ENCODE assay signal across 7 cellular contexts in genomic region chr14:100065942-100066574, GRCh38. TPM values are rescaled to one million over a fixed set of nuclear protein-coding genes. Genes with fewer than 3 reads are reported as not detected.
DNase-seq lines count a peak whose midpoint lies in the region; ATAC-seq and TF ChIP-seq lines count a peak whose summit lies in the region.

No MANE protein-coding gene starts in this region.

- DNase-seq in KBM-7 (peak; percentile 95), activated T-cell treated with anti-CD3 and anti-CD28 coated beads for 48 hours (ENCODE audit: low read depth) (peak; percentile 72), PC-9 (no peak), D341Med (ENCODE audit: low spot score) (no peak)

- no peaks in the 10 kb centered on the region for H4K20me1 ChIP-seq in PC-9 (ENCODE audit: insufficient read depth)

- H3K79me2 ChIP-seq in PC-9 (ENCODE audit: low read depth): no peaks in the 10 kb centered on the region

- in situ Hi-C loops in KBM-7 (cut with MboI; ENCODE audit: low pct_unique_long_range_greater_than_20kb, low sequenced_read_pairs): no loop called here

- no peaks in the 10 kb centered on the region for H3K9me2 ChIP-seq in PC-9 (ENCODE audit: insufficient read depth)

- peaks cover 24% of the 10 kb centered on the region; the same call in 1 of the 2 replicates for H3F3A ChIP-seq in PC-9 (ENCODE audit: insufficient read depth, low read depth)

- H3K9me3 ChIP-seq in mononuclear cell (ENCODE audit: low read depth, low read length) (no peaks in the 10 kb centered on the region), PC-9 (ENCODE audit: insufficient read depth, low read depth) (no peaks in the 10 kb centered on the region)

- POLR2A ChIA-PET in PC-9 (lab: Charles Lee; ENCODE audit: unreplicated experiment): no interaction called here

- H3K4me1 ChIP-seq in mononuclear cell (ENCODE audit: insufficient read depth, low read length) (peaks cover 92% of the 10 kb centered on the region), urinary bladder (ENCODE audit: insufficient read depth) (no peaks in the 10 kb centered on the region), PC-9 (replicated peaks; ENCODE audit: insufficient read depth) (peaks cover 31% of the 10 kb centered on the region)

- BruUV-seq in PC-9 (replicated peaks; lab: Mats Ljungman, UMichigan): no TSS peak

- ATAC-seq in GM19468 (IDR thresholded peaks at IDR 0.05; ENCODE audit: extremely low read depth, unreplicated experiment): peak; percentile 27

- no peaks in the 10 kb centered on the region for H3K27me3 ChIP-seq in mononuclear cell (ENCODE audit: insufficient read depth, low read length)
- H3K27me3 ChIP-seq in PC-9 (ENCODE audit: insufficient read depth, low read depth): no peaks in the 10 kb centered on the region

- H3K36me3 ChIP-seq in urinary bladder (ENCODE audit: insufficient read depth) (no peaks in the 10 kb centered on the region), PC-9 (ENCODE audit: low read depth) (no peaks in the 10 kb centered on the region)

- H3K4me2 ChIP-seq in PC-9: no peak overlapping the region

- no peak overlapping the region for H2AFZ ChIP-seq in PC-9

- TF ChIP-seq CTCF in PC-9 (conservative IDR thresholded peaks at IDR 0.05): no peak

- H3K27ac ChIP-seq in urinary bladder (ENCODE audit: low read depth) (no peak overlapping the region), PC-9 (no peak overlapping the region)

- intact Hi-C loops in PC-9 (cut with micrococcal nuclease; ENCODE audit: unreplicated experiment): no loop called here

- WGBS in urinary bladder: 51% methylated on average over 10 of the region's 10 CpGs

- CTCF ChIA-PET in PC-9 (lab: Charles Lee): no interaction called here

- peak overlapping the region; percentile 78 for H3K4me3 ChIP-seq in mononuclear cell (ENCODE audit: low read length)
- H3K4me3 ChIP-seq in urinary bladder (ENCODE audit: low read depth, low read length): peak overlapping the region; percentile 10
- no peak overlapping the region for H3K4me3 ChIP-seq in PC-9

RNA-seq across cellular contexts. Expression of gene EVL, which starts 0.8 kb away (rescaled TPM):
- 425 TPM for total RNA-seq in mononuclear cell
- total RNA-seq in urinary bladder: 40.3 TPM
- polyA plus RNA-seq in urinary bladder: 93.8 TPM
- total RNA-seq in PC-9 (2021): 4.9 and 5.9 TPM in 2 replicates

Comparison
In these comparisons a context has a peak if more than half of its experiments do, and no peak if none do; other contexts are left out.
1. DNase-seq: peak in KBM-7 (single experiment) and activated T-cell treated with anti-CD3 and anti-CD28 coated beads for 48 hours (single experiment); none in PC-9 (0 of 2) and D341Med (single experiment).
2. RNA of gene EVL, which starts 0.8 kb away (total RNA-seq): 425 TPM in mononuclear cell (single experiment); 40.3 TPM in urinary bladder (single experiment) and 4.9 to 5.9 TPM in PC-9; every median in the first group is over 10 times any median in the second.